ENCODE assay signal across 24 cellular contexts in genomic region chr6:68726992-68727391, GRCh38.
A peak's percentile ranks its signal among the peaks of the same experiment; 100 is the strongest.
DNase-seq lines count a peak whose midpoint lies in the region; ATAC-seq, FAIRE-seq and TF ChIP-seq lines count a peak whose summit lies in the region.
"Had no signal": no experiment of that assay in that cellular context is flagged by ENCODE, and none has a peak within 500 bp of the region (broad histone marks: within the 10 kb centered on the region; RNA-seq: fewer than 3 reads in every experiment).

No MANE protein-coding gene starts in this region.

- no peak for FAIRE-seq in HepG2 (lab: Jason Lieb, UNC)
- FAIRE-seq in H54 (lab: Jason Lieb, UNC): no peak
- FAIRE-seq: A204.1, GM12892 had no signal

- H3K9ac ChIP-seq in liver (ENCODE audit: low read depth in 1 of 2, low read length in 2 of 2): no peak overlapping the region
- H3K9ac ChIP-seq in HepG2 (ENCODE audit: insufficient read depth, low read depth, low read length): no peak overlapping the region
- H3K9ac ChIP-seq: BLaER1 treated with 17β-estradiol and CSF1 and Interleukin-3, amounts not matched to agents 10 nM and 100 nM; KMS-11 had no signal

- H3K4me3 ChIP-seq in liver (ENCODE audit: low read depth in 1 of 3, low read length in 3 of 3) (no peak overlapping the region), HepG2 (replicated peaks in 1 of 3; ENCODE audit: insufficient read depth in 1 of 3, low read depth in 2 of 3, low read length in 3 of 3) (no peak overlapping the region)
- H3K4me3 ChIP-seq: BLaER1 treated with 17β-estradiol and CSF1 and Interleukin-3, amounts not matched to agents 10 nM and 100 nM; SJSA1 had no signal

- POLR2A ChIA-PET in HepG2 (lab: Yijun Ruan, JAX): no interaction called here

- H3K27ac Mint-ChIP-seq in mesothelial cell of epicardium: peak overlapping the region; percentile 11
- H3K27ac Mint-ChIP-seq in immature natural killer cell: no peak overlapping the region
- H3K27ac Mint-ChIP-seq: CD4-positive, alpha-beta T cell; IgD-negative memory B cell had no signal

- H3K36me3 Mint-ChIP-seq in mesothelial cell of epicardium: no peaks in the 10 kb centered on the region
- H3K36me3 Mint-ChIP-seq in immature natural killer cell: no peaks in the 10 kb centered on the region
- H3K36me3 Mint-ChIP-seq: IgD-negative memory B cell had no signal

- H3K9me3 Mint-ChIP-seq in mesothelial cell of epicardium: no peaks in the 10 kb centered on the region
- H3K9me3 Mint-ChIP-seq in immature natural killer cell: peaks cover 0 to 37% (median 6%) of the 10 kb centered on the region in 6 donors
- H3K9me3 Mint-ChIP-seq: CD4-positive, alpha-beta T cell; IgD-negative memory B cell had no signal

- no peaks in the 10 kb centered on the region for H3K27me3 ChIP-seq in liver (ENCODE audit: control insufficient read depth in 4 of 4, insufficient read depth in 4 of 4, low read length in 3 of 4)
- H3K27me3 ChIP-seq in HepG2 (ENCODE audit: control insufficient read depth in 1 of 2, insufficient read depth in 2 of 2, low read length in 2 of 2): no peaks in the 10 kb centered on the region
- H3K27me3 ChIP-seq: BLaER1 treated with 17β-estradiol and CSF1 and Interleukin-3, amounts not matched to agents 10 nM and 100 nM; SJSA1 had no signal

- H3K9me3 ChIP-seq in liver (ENCODE audit: control insufficient read depth in 4 of 4, low read length in 3 of 4) (peaks cover 0 to 2% (median 0%) of the 10 kb centered on the region in 4 donors), HepG2 (ENCODE audit: low read length) (no peaks in the 10 kb centered on the region)
- H3K9me3 ChIP-seq: BLaER1 treated with 17β-estradiol and CSF1 and Interleukin-3, amounts not matched to agents 10 nM and 100 nM; SJSA1 had no signal

- TF ChIP-seq CTCF in liver (IDR thresholded peaks at IDR 0.05; ENCODE audit: low read depth, low read length, missing input control): no peak
- TF ChIP-seq CTCF in HepG2 (CRISPR knock-in tag; IDR thresholded peaks at IDR 0.05): no peak
- TF ChIP-seq CTCF in mesothelial cell of epicardium (IDR thresholded peaks at IDR 0.05; ENCODE audit: unreplicated experiment): no peak

- H3K27ac ChIP-seq in liver (ENCODE audit: low read depth in 1 of 2, low read length in 2 of 2): no peak overlapping the region
- no peak overlapping the region for H3K27ac ChIP-seq in HepG2 (ENCODE audit: extremely low read length, insufficient read depth, low read length)
- peak overlapping the region; percentile 64 for H3K27ac ChIP-seq in angular gyrus (ENCODE audit: low read depth, low read length)
- H3K27ac ChIP-seq: BLaER1 treated with 17β-estradiol and CSF1 and Interleukin-3, amounts not matched to agents 10 nM and 100 nM; KMS-11; SJSA1 had no signal

- in situ Hi-C loops in HepG2 (cut with HindIII; ENCODE audit: extremely low pct_ligation_motif_present, low pct_unique_long_range_greater_than_20kb): no loop called here

- intact Hi-C loops in HepG2 (cut with micrococcal nuclease; ENCODE audit: unreplicated experiment): no loop called here

- H4K20me1 ChIP-seq in HepG2 (ENCODE audit: insufficient read depth, low read length): no peaks in the 10 kb centered on the region
- H4K20me1 ChIP-seq: BLaER1 treated with 17β-estradiol and CSF1 and Interleukin-3, amounts not matched to agents 10 nM and 100 nM had no signal

- no peaks in the 10 kb centered on the region for H3K79me2 ChIP-seq in HepG2 (ENCODE audit: insufficient read depth, low read length)

- H3K36me3 ChIP-seq in liver (ENCODE audit: control insufficient read depth in 4 of 4, insufficient read depth in 3 of 4, low read depth in 1 of 4, low read length in 3 of 4) (no peaks in the 10 kb centered on the region), HepG2 (replicated peaks in 1 of 2; ENCODE audit: control insufficient read depth in 1 of 2, insufficient read depth in 2 of 2, low read length in 2 of 2) (no peaks in the 10 kb centered on the region)
- H3K36me3 ChIP-seq: BLaER1 treated with 17β-estradiol and CSF1 and Interleukin-3, amounts not matched to agents 10 nM and 100 nM; SJSA1 had no signal

- TF ChIP-seq RAD21 in liver (IDR thresholded peaks at IDR 0.05) (no peak), HepG2 (CRISPR knock-in tag; IDR thresholded peaks at IDR 0.05) (no peak)

- BruUV-seq in HepG2 (replicated peaks; lab: Mats Ljungman, UMichigan): no TSS peak

- 42% methylated on average over 1 of the region's 1 CpG for WGBS in liver
- WGBS in HepG2 (ENCODE audit: low lambda C conversion rate): 0% methylated on average over 1 of the region's 1 CpG

- H2AFZ ChIP-seq in HepG2 (ENCODE audit: low read length): no peak overlapping the region

- DNase-seq in HepG2 (ENCODE audit: low spot score): no peak
- DNase-seq in mesothelial cell of epicardium (ENCODE audit: low spot score in 2 of 2, unreplicated experiment in 2 of 2): no peak
- no peak for DNase-seq in DMS114 treated with DMSO at 0.1 percent for 48 hours (lab: John Stamatoyannopoulos, UW; ENCODE audit: unreplicated experiment)
- DNase-seq in immature natural killer cell: no peak
- no peak for DNase-seq in H54 (ENCODE audit: insufficient read length, low spot score)
- DNase-seq: AML-193; CD4-positive, alpha-beta T cell; DMS79 treated with DMSO at 0.1 percent for 48 hours; GOT3; HCEC 1CT; MM.1S; NCI-H2081; NCI-H345; NCI-H510A treated with DMSO at 0.1 percent for 48 hours; Right ventricle myocardium superior; RPMI8226 had no signal

- H3K4me1 ChIP-seq in liver (ENCODE audit: control insufficient read depth in 4 of 4, insufficient read depth in 4 of 4, low read length in 3 of 4) (peaks cover 0 to 19% (median 17%) of the 10 kb centered on the region in 4 donors), HepG2 (ENCODE audit: insufficient read depth, low read length) (no peaks in the 10 kb centered on the region)
- H3K4me1 ChIP-seq: SJSA1 had no signal

- H3K4me1 Mint-ChIP-seq in mesothelial cell of epicardium (peaks cover 58% of the 10 kb centered on the region), immature natural killer cell (no peaks in the 10 kb centered on the region)
- H3K4me1 Mint-ChIP-seq: IgD-negative memory B cell had no signal

- H3K4me3 Mint-ChIP-seq in mesothelial cell of epicardium (no peak overlapping the region), immature natural killer cell (no peak overlapping the region)
- H3K4me3 Mint-ChIP-seq: CD4-positive, alpha-beta T cell; IgD-negative memory B cell had no signal

- H3K4me2 ChIP-seq in HepG2 (ENCODE audit: low read depth, low read length): no peak overlapping the region
- H3K4me2 ChIP-seq: BLaER1 treated with 17β-estradiol and CSF1 and Interleukin-3, amounts not matched to agents 10 nM and 100 nM; KMS-11 had no signal

- no peak for TF ChIP-seq POLR2A in HepG2 (IDR thresholded peaks at IDR 0.05; ENCODE audit: insufficient read depth in 1 of 2, low read depth in 2 of 2, low read length in 2 of 2)
- TF ChIP-seq POLR2A in H54 (IDR thresholded peaks at IDR 0.05; ENCODE audit: low read depth, low read length): no peak

- CTCF ChIA-PET in HepG2 (lab: Yijun Ruan, JAX; ENCODE audit: low intra/inter-chr PET ratio, low total read pairs): no interaction called here

- peaks cover 10% of the 10 kb centered on the region for H3K27me3 Mint-ChIP-seq in mesothelial cell of epicardium (ENCODE audit: low read depth)
- no peaks in the 10 kb centered on the region for H3K27me3 Mint-ChIP-seq in immature natural killer cell (ENCODE audit: low read depth in 3 of 3)
- H3K27me3 Mint-ChIP-seq: CD4-positive, alpha-beta T cell; IgD-negative memory B cell had no signal

- ATAC-seq in HepG2: no peak

- TF ChIP-seq EP300 in HepG2 (IDR thresholded peaks at IDR 0.05; ENCODE audit: low read depth in 2 of 2, low read length in 2 of 2) (no peak), HepG2 (CRISPR knock-in tag; IDR thresholded peaks at IDR 0.05; ENCODE audit: borderline replicate concordance) (no peak)

TF ChIP-seq in liver, 16 proteins besides CTCF, POLR2A, EP300 and RAD21:
- TF ChIP-seq JUND (IDR thresholded peaks at IDR 0.05) (no peak), MAX (IDR thresholded peaks at IDR 0.05) (no peak), RXRA (IDR thresholded peaks at IDR 0.05) (no peak), ATF3 (IDR thresholded peaks at IDR 0.05) (no peak), YY1 (IDR thresholded peaks at IDR 0.05) (no peak), GABPA (IDR thresholded peaks at IDR 0.05 in 1 of 2, conservative IDR thresholded peaks at IDR 0.05 in 1 of 2) (no peak), HNF4A (conservative IDR thresholded peaks at IDR 0.05) (peak; percentile 9 to 33)

TF ChIP-seq in HepG2, 621 proteins besides CTCF, POLR2A, EP300 and RAD21 (continues in another document):
- no peak for TF ChIP-seq MATR3 (CRISPR knock-in tag; IDR thresholded peaks at IDR 0.05)
- TF ChIP-seq, protein P1, sequence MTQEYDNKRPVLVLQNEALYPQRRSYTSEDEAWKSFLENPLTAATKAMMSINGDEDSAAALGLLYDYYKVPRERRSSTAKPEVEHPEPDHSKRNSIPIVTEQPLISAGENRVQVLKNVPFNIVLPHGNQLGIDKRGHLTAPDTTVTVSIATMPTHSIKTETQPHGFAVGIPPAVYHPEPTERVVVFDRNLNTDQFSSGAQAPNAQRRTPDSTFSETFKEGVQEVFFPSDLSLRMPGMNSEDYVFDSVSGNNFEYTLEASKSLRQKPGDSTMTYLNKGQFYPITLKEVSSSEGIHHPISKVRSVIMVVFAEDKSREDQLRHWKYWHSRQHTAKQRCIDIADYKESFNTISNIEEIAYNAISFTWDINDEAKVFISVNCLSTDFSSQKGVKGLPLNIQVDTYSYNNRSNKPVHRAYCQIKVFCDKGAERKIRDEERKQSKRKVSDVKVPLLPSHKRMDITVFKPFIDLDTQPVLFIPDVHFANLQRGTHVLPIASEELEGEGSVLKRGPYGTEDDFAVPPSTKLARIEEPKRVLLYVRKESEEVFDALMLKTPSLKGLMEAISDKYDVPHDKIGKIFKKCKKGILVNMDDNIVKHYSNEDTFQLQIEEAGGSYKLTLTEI (CRISPR knock-in tag; conservative IDR thresholded peaks at IDR 0.05): no peak
